ENCODE assay signal across 10 cellular contexts in genomic region chr3:59286791-59287531, GRCh38.
DNase-seq lines count a peak whose midpoint lies in the region; ATAC-seq and TF ChIP-seq lines count a peak whose summit lies in the region.
"Had no signal": no experiment of that assay in that cellular context is flagged by ENCODE, and none has a peak within 500 bp of the region (broad histone marks: within the 10 kb centered on the region; RNA-seq: fewer than 3 reads in every experiment).

No MANE protein-coding gene starts in this region.

- H3K36me3 ChIP-seq in neutrophil, result no peaks in the 10 kb centered on the region

- DNase-seq in DMS53 (lab: John Stamatoyannopoulos, UW) (peak; percentile 17), DMS53 treated with DMSO at 0.1 percent for 48 hours (lab: John Stamatoyannopoulos, UW; ENCODE audit: unreplicated experiment) (no peak), HT1080 (ENCODE audit: low read depth) (peak; percentile 79), GM19240 (ENCODE audit: insufficient read length, low spot score) (no peak), COLO829 (ENCODE audit: low spot score) (no peak)
- DNase-seq: cerebellar nuclear complex had no signal

- TF ChIP-seq CTCF in neutrophil (IDR thresholded peaks at IDR 0.05), result no peak

- H3K4me1 ChIP-seq in neutrophil (ENCODE audit: control insufficient read depth in 1 of 2, insufficient read depth in 1 of 2, low read depth in 1 of 2, low read length in 1 of 2), result peaks cover 29 to 36% of the 10 kb centered on the region in 2 experiments

- H3K9me3 Mint-ChIP-seq in activated T-helper 17 cell treated with anti-CD3 and anti-CD28 coated beads, Interleukin-2, amount 50 U/mL, for 72 hours, result no peaks in the 10 kb centered on the region

- peak overlapping the region; percentile 15 for H3K4me3 Mint-ChIP-seq in activated T-helper 17 cell treated with anti-CD3 and anti-CD28 coated beads, Interleukin-2, amount 50 U/mL, for 72 hours

- peaks cover 6% of the 10 kb centered on the region for H3K4me1 Mint-ChIP-seq in activated T-helper 17 cell treated with anti-CD3 and anti-CD28 coated beads, Interleukin-2, amount 50 U/mL, for 72 hours

- H3K36me3 Mint-ChIP-seq in activated T-helper 17 cell treated with anti-CD3 and anti-CD28 coated beads, Interleukin-2, amount 50 U/mL, for 72 hours (ENCODE audit: low read depth), result no peaks in the 10 kb centered on the region

- no peaks in the 10 kb centered on the region for H3K27me3 Mint-ChIP-seq in activated T-helper 17 cell treated with anti-CD3 and anti-CD28 coated beads, Interleukin-2, amount 50 U/mL, for 72 hours

- H3K27me3 ChIP-seq in neutrophil, result no peaks in the 10 kb centered on the region

- peak overlapping the region in 1 of 2 experiments; percentile 18 for H3K4me3 ChIP-seq in neutrophil (ENCODE audit: low read depth in 1 of 2, low read length in 1 of 2)

- H3K27ac Mint-ChIP-seq in activated T-helper 17 cell treated with anti-CD3 and anti-CD28 coated beads, Interleukin-2, amount 50 U/mL, for 72 hours, result peak overlapping the region; percentile 71

- H3K9me3 ChIP-seq in neutrophil, result no peaks in the 10 kb centered on the region

- peak; percentile 91 for ATAC-seq in activated T-helper 17 cell treated with anti-CD3 and anti-CD28 coated beads, Interleukin-2, amount 50 U/mL, for 72 hours (replicated peaks)
- no peak for ATAC-seq in HG03039 (IDR thresholded peaks at IDR 0.05; ENCODE audit: unreplicated experiment)

- peak overlapping the region; percentile 85 for H3K27ac ChIP-seq in neutrophil
- H3K27ac ChIP-seq: RWPE1 had no signal

Comparison
In these comparisons a context has a peak if more than half of its experiments do, and no peak if none do; other contexts are left out.
1. DNase-seq: peak in DMS53 (single experiment) and HT1080 (single experiment); none in DMS53 treated with DMSO at 0.1 percent for 48 hours (single experiment), GM19240 (single experiment) and COLO829 (single experiment).